25 cellular contexts compared by ENCODE assay signal in the genomic region with DNA sequence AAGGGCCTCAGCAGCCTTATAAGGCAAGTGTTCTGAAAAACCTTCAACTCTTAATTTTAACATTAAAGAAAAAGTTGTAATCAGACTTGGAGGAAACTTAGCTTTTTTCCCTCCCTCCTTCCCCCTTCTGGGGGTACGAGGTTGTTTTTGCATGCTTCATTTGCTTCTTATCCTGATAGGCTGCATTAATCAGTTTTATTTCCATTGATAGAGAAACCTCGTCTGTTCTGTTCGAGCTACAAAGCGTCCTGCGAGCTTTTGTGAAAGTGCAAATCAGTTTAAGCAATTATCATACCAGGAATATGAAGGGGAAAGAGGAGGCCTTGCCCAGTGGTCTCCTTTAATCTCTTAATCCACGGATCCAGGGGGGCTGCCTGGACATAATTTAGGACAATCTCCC. TPM values are rescaled to one million over a fixed set of nuclear protein-coding genes. Genes with fewer than 3 reads are reported as not detected.
DNase-seq lines count a peak whose midpoint lies in the region; ATAC-seq and TF ChIP-seq lines count a peak whose summit lies in the region.
"Had no signal": no experiment of that assay in that cellular context is flagged by ENCODE, and none has a peak within 500 bp of the region (broad histone marks: within the 10 kb centered on the region; RNA-seq: fewer than 3 reads in every experiment).

No MANE protein-coding gene starts in this region.

- H3K27ac Mint-ChIP-seq in neural crest cell (ENCODE audit: unreplicated experiment), result no peak overlapping the region
- H3K27ac Mint-ChIP-seq: CD4-positive, alpha-beta memory T cell had no signal

- peak overlapping the region; percentile 6 for H3K4me3 Mint-ChIP-seq in neural crest cell
- H3K4me3 Mint-ChIP-seq: CD4-positive, alpha-beta memory T cell had no signal

- H3K27me3 Mint-ChIP-seq in neural crest cell (ENCODE audit: low read depth), result peaks cover 100% of the 10 kb centered on the region

- no peak overlapping the region for H3K4me3 ChIP-seq in fibroblast of villous mesenchyme (ENCODE audit: low read depth, low read length)
- H3K4me3 ChIP-seq: BLaER1 treated with 17β-estradiol and CSF1 and Interleukin-3, amounts not matched to agents 10 nM and 100 nM; GM12878; HAP-1 had no signal

- peaks cover 2% of the 10 kb centered on the region for H3K36me3 Mint-ChIP-seq in neural crest cell (ENCODE audit: low read depth)
- H3K36me3 Mint-ChIP-seq: CD4-positive, alpha-beta memory T cell had no signal

- no peaks in the 10 kb centered on the region for H3K9me3 Mint-ChIP-seq in neural crest cell

- H3K4me1 Mint-ChIP-seq in neural crest cell, result peaks cover 43% of the 10 kb centered on the region

- ATAC-seq in HG02852 (IDR thresholded peaks at IDR 0.05; ENCODE audit: unreplicated experiment), result no peak
- ATAC-seq: GM12878, Panc1 had no signal

- TF ChIP-seq CTCF in fibroblast of villous mesenchyme (IDR thresholded peaks at IDR 0.05; ENCODE audit: insufficient read depth, low read depth, low read length), result no peak
- no peak for TF ChIP-seq CTCF in neural crest cell (conservative IDR thresholded peaks at IDR 0.05)

- peak; percentile 75 for DNase-seq in astrocyte of the hippocampus (ENCODE audit: low read depth, low spot score)
- peak; percentile 59 for DNase-seq in fibroblast of villous mesenchyme (ENCODE audit: low read depth)
- DNase-seq in neural crest cell (ENCODE audit: low read depth, low spot score), result no peak
- no peak for DNase-seq in activated CD4-positive, alpha-beta T cell treated with anti-CD3 and anti-CD28 coated beads, Interleukin-2, amount 50 U/mL, for 48 hours
- DNase-seq in head of caudate nucleus, result no peak
- no peak for DNase-seq in 8988T
- DNase-seq: ACHN; Caco-2; CD4-positive, alpha-beta memory T cell; DMS 273 treated with DMSO at 0.1 percent for 48 hours; DND-41; IMR-90; NCI-H1105; NCI-H146; NCI-H2029 treated with DMSO at 0.1 percent for 48 hours; NCI-H226; NCI-H510A treated with DMSO at 0.1 percent for 48 hours; NCI-H748 treated with DMSO at 0.1 percent for 48 hours; NK-92 treated with Interleukin-12 subunit alpha and Interleukin-12 subunit beta, amount 100 ng/mL, for 24 hours; SIG-M5 had no signal

- intact Hi-C loops in head of caudate nucleus (cut with DNase I), result no loop called here

RNA-seq across cellular contexts. Expression of gene EMX2, which starts 7.5 kb away (rescaled TPM):
- total RNA-seq in fibroblast of villous mesenchyme, result 4.5 and 10.8 TPM in 2 replicates
- 1.0 and 1.1 TPM in 2 replicates for total RNA-seq in neural crest cell
- total RNA-seq: CD4-positive, alpha-beta memory T cell; GM12878; IMR-90 had no signal

Comparison
In these comparisons a context has a peak if more than half of its experiments do, and no peak if none do; other contexts are left out.
1. DNase-seq: peak in astrocyte of the hippocampus (single experiment) and fibroblast of villous mesenchyme (single experiment); none in neural crest cell (single experiment), activated CD4-positive, alpha-beta T cell treated with anti-CD3 and anti-CD28 coated beads, Interleukin-2, amount 50 U/mL, for 48 hours (0 of 2), head of caudate nucleus (0 of 42) and 8988T (single experiment).